In the genomic region with DNA sequence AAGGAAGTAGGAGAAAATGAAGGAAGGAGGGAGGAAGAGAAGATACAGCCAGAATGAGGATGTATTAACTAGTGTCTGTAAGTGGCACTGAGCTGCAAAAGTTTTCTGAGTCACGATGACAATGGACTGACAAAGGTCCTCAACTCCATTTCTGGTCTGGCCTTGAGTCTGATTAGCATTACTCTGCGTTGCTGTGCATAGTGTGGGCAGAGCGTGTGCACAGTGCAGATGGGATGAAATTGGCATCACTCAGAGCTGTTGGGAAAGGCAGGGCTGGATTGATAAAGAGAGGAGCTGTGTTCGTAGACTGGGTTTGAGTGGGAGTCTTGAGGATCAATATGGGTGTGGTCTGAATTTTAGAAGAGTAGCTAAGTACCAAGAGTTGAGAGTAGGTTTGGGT, we compare ENCODE assay signal across 15 cellular contexts.
"Had no signal": no experiment of that assay in that cellular context is flagged by ENCODE, and none has a peak within 500 bp of the region (broad histone marks: within the 10 kb centered on the region; RNA-seq: fewer than 3 reads in every experiment).

No MANE protein-coding gene starts in this region.

- H3K4me1 Mint-ChIP-seq: activated naive CD8-positive, alpha-beta T cell treated with anti-CD3 and anti-CD28 coated beads for 36 hours had no signal

- H3K9me3 Mint-ChIP-seq: activated naive CD8-positive, alpha-beta T cell treated with anti-CD3 and anti-CD28 coated beads for 36 hours; activated T-helper 1 cell treated with anti-CD3 and anti-CD28 coated beads, Interleukin-12 subunit alpha, Interleukin-12 subunit beta, Interleukin-2, Interleukin-4 antibody, amounts not matched to agents 30 ng/mL and 10 ng/mL and 1 ng/mL, durations not matched to agents 14 hours and 24 hours and 36 hours; brain; neural crest cell; stimulated activated effector memory CD8-positive, alpha-beta T cell treated with anti-CD3 and anti-CD28 coated beads, Interleukin-12 subunit alpha, Interleukin-12 subunit beta, amount 100 ng/mL, for 72 hours had no signal

- H3K27ac ChIP-seq: coronary artery, epithelial cell of prostate, pancreas had no signal

- H3K27me3 Mint-ChIP-seq: activated naive CD8-positive, alpha-beta T cell treated with anti-CD3 and anti-CD28 coated beads for 36 hours; brain; T-helper 17 cell had no signal

- H3K4me3 Mint-ChIP-seq: activated naive CD8-positive, alpha-beta T cell treated with anti-CD3 and anti-CD28 coated beads for 36 hours; activated T-helper 1 cell treated with anti-CD3 and anti-CD28 coated beads, Interleukin-12 subunit alpha, Interleukin-12 subunit beta, Interleukin-2, Interleukin-4 antibody, amounts not matched to agents 30 ng/mL and 10 ng/mL and 1 ng/mL, durations not matched to agents 14 hours and 24 hours and 36 hours; brain; neural crest cell; stimulated activated effector memory CD8-positive, alpha-beta T cell treated with anti-CD3 and anti-CD28 coated beads, Interleukin-12 subunit alpha, Interleukin-12 subunit beta, amount 100 ng/mL, for 72 hours; T-helper 17 cell had no signal

- H3K4me3 ChIP-seq: coronary artery, lung, pancreas, tibial nerve had no signal

- DNase-seq: activated CD4-positive, alpha-beta T cell treated with anti-CD3 and anti-CD28 coated beads, Interleukin-2, amount 50 U/mL, for 1 hour; activated CD8-positive, alpha-beta memory T cell treated with anti-CD3 and anti-CD28 coated beads for 24 hours; activated naive CD8-positive, alpha-beta T cell treated with anti-CD3 and anti-CD28 coated beads for 36 hours; central memory CD4-positive, alpha-beta T cell; effector memory CD4-positive, alpha-beta T cell; pancreas; T-helper 17 cell had no signal

- H3K27me3 ChIP-seq: pancreas, tibial nerve had no signal

- ATAC-seq: pancreas; stimulated activated effector memory CD8-positive, alpha-beta T cell treated with anti-CD3 and anti-CD28 coated beads, Interleukin-12 subunit alpha, Interleukin-12 subunit beta, amount 100 ng/mL, for 72 hours; T-helper 17 cell had no signal

- H3K27ac Mint-ChIP-seq: activated naive CD8-positive, alpha-beta T cell treated with anti-CD3 and anti-CD28 coated beads for 36 hours; activated T-helper 1 cell treated with anti-CD3 and anti-CD28 coated beads, Interleukin-12 subunit alpha, Interleukin-12 subunit beta, Interleukin-2, Interleukin-4 antibody, amounts not matched to agents 30 ng/mL and 10 ng/mL and 1 ng/mL, durations not matched to agents 14 hours and 24 hours and 36 hours; brain; stimulated activated effector memory CD8-positive, alpha-beta T cell treated with anti-CD3 and anti-CD28 coated beads, Interleukin-12 subunit alpha, Interleukin-12 subunit beta, amount 100 ng/mL, for 72 hours had no signal

- H3K9me3 ChIP-seq: pancreas, tibial nerve had no signal

- H3K36me3 Mint-ChIP-seq: activated naive CD8-positive, alpha-beta T cell treated with anti-CD3 and anti-CD28 coated beads for 36 hours; stimulated activated effector memory CD8-positive, alpha-beta T cell treated with anti-CD3 and anti-CD28 coated beads, Interleukin-12 subunit alpha, Interleukin-12 subunit beta, amount 100 ng/mL, for 72 hours had no signal
